In the genomic region with DNA sequence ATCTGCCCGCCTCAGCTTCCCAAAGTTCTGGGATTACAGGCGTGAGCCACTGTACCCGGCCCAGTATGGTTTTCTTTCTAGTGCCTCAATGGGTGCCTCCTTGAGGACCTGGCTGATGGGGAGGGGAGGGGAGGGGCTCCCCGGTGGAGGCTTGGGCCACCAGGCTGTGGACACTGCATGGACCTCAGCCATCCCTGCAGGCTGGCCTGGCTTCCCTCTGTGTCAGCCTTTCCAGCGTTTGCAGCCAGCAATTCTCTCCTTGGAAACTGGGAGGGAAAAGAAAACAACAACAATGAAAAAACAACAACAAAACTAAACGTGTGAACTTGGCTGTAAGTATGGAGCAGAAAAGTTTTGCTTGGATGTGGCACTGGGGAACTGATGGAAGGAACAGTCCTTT, we compare ENCODE assay signal across 17 cellular contexts.
DNase-seq lines count a peak whose midpoint lies in the region; ATAC-seq and TF ChIP-seq lines count a peak whose summit lies in the region.
"Had no signal": no experiment of that assay in that cellular context is flagged by ENCODE, and none has a peak within 500 bp of the region (broad histone marks: within the 10 kb centered on the region; RNA-seq: fewer than 3 reads in every experiment).

No MANE protein-coding gene starts in this region.

- no peak overlapping the region for H2AK5ac ChIP-seq in H9 (ENCODE audit: insufficient read length, low read length)

- no peak overlapping the region for H3T11ph ChIP-seq in H9 (ENCODE audit: low read length)

- no peak overlapping the region for H3K14ac ChIP-seq in H9 (ENCODE audit: insufficient read depth, low read length)

- H3K18ac ChIP-seq in H9 (ENCODE audit: insufficient read length, low read depth, low read length), result no peak overlapping the region

- H2BK120ac ChIP-seq in H9 (ENCODE audit: low read depth, low read length, poor library complexity, severe bottlenecking), result no peak overlapping the region

- WGBS in aorta, 2 donors, result 34% methylated on average over 6 of the region's 6 CpGs
- WGBS in H9 (ENCODE audit: extremely low coverage, insufficient read length, low lambda C conversion rate), result no CpG with 5 or more reads among the region's 6 CpGs

- H4K91ac ChIP-seq in H9 (ENCODE audit: insufficient read length, low read depth, low read length), result no peak overlapping the region

- H3K27ac Mint-ChIP-seq in endothelial cell (ENCODE audit: unreplicated experiment) (peak overlapping the region; percentile 70), nephron (peak overlapping the region; percentile 16 to 93 (median 87)), H9 (no peak overlapping the region; a peak in 2 of 7 replicates)

- no peak overlapping the region for H3K23ac ChIP-seq in H9 (ENCODE audit: insufficient read length, low read depth, low read length)

- H3K4me3 Mint-ChIP-seq in endothelial cell (ENCODE audit: unreplicated experiment), result no peak overlapping the region
- H3K4me3 Mint-ChIP-seq in nephron, result peak overlapping the region in 1 of 3 experiments; percentile 31
- no peak overlapping the region for H3K4me3 Mint-ChIP-seq in H9

- H3K27me3 ChIP-seq in aorta (ENCODE audit: control insufficient read depth in 1 of 2, insufficient read depth in 2 of 2, low read length in 1 of 2) (no peaks in the 10 kb centered on the region), H9 (ENCODE audit: insufficient read depth, low read length) (no peaks in the 10 kb centered on the region)

- H4K20me1 ChIP-seq in H9 (ENCODE audit: control insufficient read depth, insufficient read depth, insufficient read length), result no peaks in the 10 kb centered on the region

- peak; percentile 44 for DNase-seq in Right ventricle myocardium inferior (ENCODE audit: missing footprints)
- no peak for DNase-seq in cardiac septum (ENCODE audit: low spot score)
- DNase-seq in endothelial cell (ENCODE audit: low spot score), result no peak
- peak; percentile 45 to 71 for DNase-seq in aorta
- no peak for DNase-seq in H9
- DNase-seq: DMS53, KG1, NCI-H1048, NCI-H1694, NCI-H446, NCI-H748 treated with DMSO at 0.1 percent for 48 hours, PC-9 had no signal

- peaks cover 4% of the 10 kb centered on the region for H3K79me1 ChIP-seq in H9 (ENCODE audit: insufficient read depth, low read depth, low read length, poor library complexity, severe bottlenecking)

- H4K8ac ChIP-seq in H9 (replicated peaks; ENCODE audit: insufficient read length, low read depth, low read length), result no peak overlapping the region

- H3K36me3 ChIP-seq in aorta (ENCODE audit: control insufficient read depth in 1 of 2, insufficient read depth in 2 of 2, low read length in 1 of 2), result no peaks in the 10 kb centered on the region

- H3K79me2 ChIP-seq in H9 (ENCODE audit: insufficient read depth, low read length), result peaks cover 1% of the 10 kb centered on the region; the same call in 1 of the 2 replicates

- H3K4ac ChIP-seq in H9 (ENCODE audit: low read depth, low read length), result no peak overlapping the region

- no peak overlapping the region for H3K4me2 ChIP-seq in H9 (ENCODE audit: insufficient read depth, insufficient read length, low read length)
- H3K4me2 ChIP-seq: PC-9 had no signal

- H3K4me1 ChIP-seq in aorta (ENCODE audit: control insufficient read depth in 1 of 2, insufficient read depth in 2 of 2, low read length in 2 of 2) (no peaks in the 10 kb centered on the region), H9 (ENCODE audit: insufficient read depth, low read length) (peaks cover 8% of the 10 kb centered on the region; the same call in 1 of the 2 replicates)

- H3K9me3 Mint-ChIP-seq in endothelial cell (ENCODE audit: unreplicated experiment) (no peaks in the 10 kb centered on the region), nephron (no peaks in the 10 kb centered on the region), H9 (no peaks in the 10 kb centered on the region)

- no peak overlapping the region for H2BK15ac ChIP-seq in H9 (ENCODE audit: low read depth, low read length)

- peaks cover 14% of the 10 kb centered on the region for H3K4me1 Mint-ChIP-seq in endothelial cell (ENCODE audit: unreplicated experiment)
- H3K4me1 Mint-ChIP-seq in nephron, result peaks cover 71% of the 10 kb centered on the region
- peaks cover 67 to 82% of the 10 kb centered on the region in 2 experiments for H3K4me1 Mint-ChIP-seq in H9

- no peak overlapping the region for H3K56ac ChIP-seq in H9 (ENCODE audit: insufficient read length, low read depth, low read length)

- H2BK12ac ChIP-seq in H9 (ENCODE audit: insufficient read length, low read depth, low read length), result no peak overlapping the region

- ATAC-seq in Right ventricle myocardium inferior (no peak), aorta (ENCODE audit: low FRiP score) (no peak), GM21528 (IDR thresholded peaks at IDR 0.05; ENCODE audit: low FRiP score, unreplicated experiment) (no peak), HG03442 (IDR thresholded peaks at IDR 0.05; ENCODE audit: unreplicated experiment) (no peak)

- no peak overlapping the region for H3K27ac ChIP-seq in aorta (ENCODE audit: low read depth in 1 of 2, low read length in 2 of 2)
- no peak overlapping the region for H3K27ac ChIP-seq in H9 (ENCODE audit: insufficient read length, low read depth, low read length)
- H3K27ac ChIP-seq: 22Rv1, PC-9 had no signal

- H3K27me3 Mint-ChIP-seq in endothelial cell (ENCODE audit: unreplicated experiment), result no peaks in the 10 kb centered on the region
- peaks cover 23% of the 10 kb centered on the region for H3K27me3 Mint-ChIP-seq in nephron (ENCODE audit: low read depth)
- no peaks in the 10 kb centered on the region for H3K27me3 Mint-ChIP-seq in H9 (ENCODE audit: low read depth)

- no peak overlapping the region for H2BK5ac ChIP-seq in H9 (ENCODE audit: insufficient read length, low read length)

- H3K9ac ChIP-seq in H9 (ENCODE audit: extremely low read depth, insufficient read length, low read length), result no peak overlapping the region

- H4K5ac ChIP-seq in H9 (ENCODE audit: insufficient read length, low read depth, low read length), result no peak overlapping the region

- TF ChIP-seq CTCF in endothelial cell (IDR thresholded peaks at IDR 0.05; ENCODE audit: unreplicated experiment) (no peak), nephron (IDR thresholded peaks at IDR 0.05; ENCODE audit: unreplicated experiment in 3 of 3) (no peak), H9 (conservative IDR thresholded peaks at IDR 0.05) (no peak)

- H2AFZ ChIP-seq in H9 (ENCODE audit: low read length), result no peak overlapping the region
- H2AFZ ChIP-seq: PC-9 had no signal

- intact Hi-C loops in Right ventricle myocardium inferior (cut with DNase I) (no loop called here), cardiac septum (cut with DNase I) (no loop called here), aorta (cut with DNase I) (loop anchor here in 1 of 2 donors (5.0 kb wide), 1 partner anchor 42 kb away; no protein-coding TSS in a partner anchor)

- H3K4me3 ChIP-seq in aorta (ENCODE audit: low read length in 2 of 2), result no peak overlapping the region
- H3K4me3 ChIP-seq: PC-9, SK-N-MC had no signal

- no peaks in the 10 kb centered on the region for H3K23me2 ChIP-seq in H9 (ENCODE audit: insufficient read length, low read depth, low read length, poor library complexity, severe bottlenecking)

- H3K36me3 Mint-ChIP-seq in endothelial cell (ENCODE audit: low read depth, unreplicated experiment) (no peaks in the 10 kb centered on the region), nephron (ENCODE audit: low read depth) (peaks cover 8% of the 10 kb centered on the region), H9 (ENCODE audit: insufficient read depth in 1 of 3, low read depth in 3 of 3) (peaks cover 4 to 16% (median 6%) of the 10 kb centered on the region in 3 experiments; a peak in 6 of 7 replicates)

- H2BK20ac ChIP-seq in H9 (ENCODE audit: low read depth, low read length, poor library complexity, severe bottlenecking), result no peak overlapping the region

- H3K9me3 ChIP-seq in aorta (ENCODE audit: control insufficient read depth, low read length), result no peaks in the 10 kb centered on the region
- H3K9me3 ChIP-seq in H9 (ENCODE audit: control insufficient read depth, low read depth, low read length), result no peaks in the 10 kb centered on the region

Comparison
In these comparisons a context has a peak if more than half of its experiments do, and no peak if none do; other contexts are left out.
1. DNase-seq: peak in Right ventricle myocardium inferior (single experiment) and aorta (2 of 2); none in cardiac septum (single experiment), endothelial cell (single experiment) and H9 (single experiment).
2. H3K27ac Mint-ChIP-seq: peak in endothelial cell (single experiment) and nephron (3 of 3); none in H9 (0 of 3).